14 cellular contexts compared by ENCODE assay signal in genomic region chr11:46557684-46558151, GRCh38. TPM values are rescaled to one million over a fixed set of nuclear protein-coding genes. Genes with fewer than 3 reads are reported as not detected.
DNase-seq lines count a peak whose midpoint lies in the region; ATAC-seq and TF ChIP-seq lines count a peak whose summit lies in the region.
"Had no signal": no experiment of that assay in that cellular context is flagged by ENCODE, and none has a peak within 500 bp of the region (broad histone marks: within the 10 kb centered on the region; RNA-seq: fewer than 3 reads in every experiment).

No MANE protein-coding gene starts in this region.

- H3K36me3 Mint-ChIP-seq in effector memory CD8-positive, alpha-beta T cell (ENCODE audit: insufficient read depth) = peaks cover 3% of the 10 kb centered on the region

- H3K27ac ChIP-seq in RWPE2 (ENCODE audit: poor library complexity, severe bottlenecking) = no peak overlapping the region
- H3K27ac ChIP-seq: heart right ventricle, left ventricle myocardium inferior, thyroid gland had no signal

- no peak overlapping the region for H3K4me3 ChIP-seq in RWPE2 (ENCODE audit: severe bottlenecking)
- H3K4me3 ChIP-seq: heart right ventricle, left ventricle myocardium inferior, thyroid gland had no signal

- DNase-seq in HCEC 1CT (peak; percentile 68), RWPE2 (ENCODE audit: low spot score) (no peak), renal cortical epithelial cell (ENCODE audit: low read depth) (peak; percentile 59), GM13977 (ENCODE audit: low spot score) (no peak), pons (ENCODE audit: low spot score) (no peak)
- DNase-seq in effector memory CD8-positive, alpha-beta T cell = no peak
- DNase-seq in effector CD8-positive, alpha-beta T cell (lab: John Stamatoyannopoulos, UW) = no peak
- DNase-seq: amniotic stem cell; effector CD4-positive, alpha-beta T cell; heart right ventricle; left ventricle myocardium inferior; NCI-H226; stimulated activated CD4-positive, alpha-beta T cell treated with anti-CD3 and anti-CD28 coated beads, Interleukin-12 subunit alpha, Interleukin-12 subunit beta, amount 100 ng/mL, for 4 hours; thyroid gland had no signal

- no peak for TF ChIP-seq CTCF in RWPE2 (IDR thresholded peaks at IDR 0.05; ENCODE audit: poor library complexity, severe bottlenecking)
- TF ChIP-seq CTCF in GM13977 (IDR thresholded peaks at IDR 0.05; ENCODE audit: extremely low read depth, insufficient read depth, missing control alignments) = no peak

- H3K27ac Mint-ChIP-seq in effector memory CD8-positive, alpha-beta T cell = peak overlapping the region; percentile 55 to 99

- no peaks in the 10 kb centered on the region for H3K27me3 Mint-ChIP-seq in effector memory CD8-positive, alpha-beta T cell

- no peaks in the 10 kb centered on the region for H3K9me3 ChIP-seq in RWPE2 (ENCODE audit: severe bottlenecking)
- H3K9me3 ChIP-seq: heart right ventricle, left ventricle myocardium inferior, thyroid gland had no signal

- H3K4me3 Mint-ChIP-seq in effector memory CD8-positive, alpha-beta T cell = no peak overlapping the region

- ATAC-seq in RWPE2 (ENCODE audit: low read depth) = peak; percentile 41
- no peak for ATAC-seq in effector memory CD8-positive, alpha-beta T cell (replicated peaks)

- in situ Hi-C loops in GM13977 (cut with MboI; ENCODE audit: low pct_unique_long_range_greater_than_20kb, low sequenced_read_pairs, unreplicated experiment) = no loop called here

- H3K36me3 ChIP-seq in RWPE2 (ENCODE audit: low read depth) = no peaks in the 10 kb centered on the region
- H3K36me3 ChIP-seq: heart right ventricle, left ventricle myocardium inferior, thyroid gland had no signal

- no peaks in the 10 kb centered on the region for H3K9me3 Mint-ChIP-seq in effector memory CD8-positive, alpha-beta T cell

- H3K4me1 Mint-ChIP-seq in effector memory CD8-positive, alpha-beta T cell (ENCODE audit: low read depth in 2 of 2) = peaks cover 40 to 74% of the 10 kb centered on the region in 2 donors

- H3K27me3 ChIP-seq in RWPE2 (ENCODE audit: insufficient read depth, poor library complexity, severe bottlenecking) = no peaks in the 10 kb centered on the region
- H3K27me3 ChIP-seq: heart right ventricle, thyroid gland had no signal

- H3K4me1 ChIP-seq in RWPE2 (ENCODE audit: insufficient read depth, poor library complexity, severe bottlenecking) = peaks cover 66% of the 10 kb centered on the region

RNA-seq across cellular contexts. Expression of gene AMBRA1, which starts 36.1 kb away (rescaled TPM):
- total RNA-seq in renal cortical epithelial cell = 24.0 and 38.3 TPM in 2 replicates

RNA-seq across cellular contexts. Expression of gene HARBI1, which starts 59.3 kb away (rescaled TPM):
- 4.3 and 6.8 TPM in 2 replicates for total RNA-seq in renal cortical epithelial cell

RNA-seq across cellular contexts. Expression of gene ATG13, which starts 59.6 kb away (rescaled TPM):
- 78.5 and 80.2 TPM in 2 replicates for total RNA-seq in renal cortical epithelial cell

Comparison
In these comparisons a context has a peak if more than half of its experiments do, and no peak if none do; other contexts are left out.
1. DNase-seq: peak in HCEC 1CT (single experiment) and renal cortical epithelial cell (single experiment); none in RWPE2 (single experiment), effector memory CD8-positive, alpha-beta T cell (0 of 3), effector CD8-positive, alpha-beta T cell (single experiment), GM13977 (single experiment) and pons (single experiment).